25 cellular contexts compared by ENCODE assay signal in the genomic region with DNA sequence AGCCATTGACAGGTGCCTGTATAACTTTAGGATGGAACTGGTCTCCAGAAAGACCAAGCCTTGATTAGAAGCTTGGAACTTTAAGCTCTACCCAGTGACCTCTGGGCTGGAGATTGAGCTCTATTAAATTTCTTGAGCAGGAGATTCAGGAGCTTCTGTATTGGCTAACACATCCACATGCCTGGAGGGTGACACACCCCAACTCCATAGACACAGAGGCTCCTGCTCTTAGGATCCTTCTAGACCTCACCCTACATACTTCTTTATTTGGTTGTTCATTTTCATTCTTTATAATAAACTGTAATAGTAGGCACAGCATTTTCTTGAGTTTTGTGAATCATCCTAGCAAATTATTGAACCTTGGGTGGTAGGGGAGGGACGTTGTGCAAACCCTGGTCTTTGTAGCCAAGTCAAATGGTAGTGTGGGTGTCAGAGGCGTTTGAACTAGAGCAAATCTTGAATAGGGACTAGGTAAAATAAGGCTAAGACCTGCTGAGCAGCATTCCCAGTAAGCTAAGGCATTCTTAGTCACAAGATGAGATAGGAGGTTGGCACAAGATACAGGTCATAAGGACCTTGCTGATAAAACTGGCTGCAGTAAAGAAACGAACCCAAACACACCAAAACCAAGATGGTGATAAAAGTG.
DNase-seq lines count a peak whose midpoint lies in the region; ATAC-seq, FAIRE-seq and TF ChIP-seq lines count a peak whose summit lies in the region.
"Had no signal": no experiment of that assay in that cellular context is flagged by ENCODE, and none has a peak within 500 bp of the region (broad histone marks: within the 10 kb centered on the region; RNA-seq: fewer than 3 reads in every experiment).

No MANE protein-coding gene starts in this region.

- H3F3A ChIP-seq in GM23248 (ENCODE audit: insufficient read depth), result no peaks in the 10 kb centered on the region

- no peak overlapping the region for H3K18ac ChIP-seq in neuronal stem cell (ENCODE audit: low read length)

- no peaks in the 10 kb centered on the region for H3K36me3 ChIP-seq in GM23248 (ENCODE audit: low read depth)
- no peaks in the 10 kb centered on the region for H3K36me3 ChIP-seq in neuronal stem cell (replicated peaks in 1 of 2; ENCODE audit: control insufficient read depth in 2 of 2, insufficient read depth in 2 of 2, low read length in 2 of 2)
- H3K36me3 ChIP-seq in prostate gland, result no peaks in the 10 kb centered on the region
- H3K36me3 ChIP-seq: HAP-1 had no signal

- H3K14ac ChIP-seq in neuronal stem cell (ENCODE audit: low read length), result no peak overlapping the region

- H3K9ac ChIP-seq in GM23248, result no peak overlapping the region
- no peak overlapping the region for H3K9ac ChIP-seq in neuronal stem cell (ENCODE audit: low read depth, low read length, poor library complexity)

- intact Hi-C loops in prostate gland (cut with DNase I), result no loop called here

- no peak overlapping the region for H2BK120ac ChIP-seq in neuronal stem cell (ENCODE audit: low read depth, low read length)

- no peak overlapping the region for H3K27ac Mint-ChIP-seq in effector memory CD8-positive, alpha-beta T cell
- H3K27ac Mint-ChIP-seq: CD4-positive, alpha-beta T cell; GM23338 had no signal

- H3K9me3 Mint-ChIP-seq in effector memory CD8-positive, alpha-beta T cell, result no peaks in the 10 kb centered on the region
- H3K9me3 Mint-ChIP-seq: CD4-positive, alpha-beta T cell; GM23338 had no signal

- H3K27ac ChIP-seq in GM23248 (no peak overlapping the region), neuronal stem cell (replicated peaks; ENCODE audit: low read length) (no peak overlapping the region), prostate gland (no peak overlapping the region)
- H3K27ac ChIP-seq: SK-N-MC had no signal

- H3K4me3 ChIP-seq in GM23248 (no peak overlapping the region), neuronal stem cell (ENCODE audit: low read length in 2 of 2) (no peak overlapping the region), prostate gland (no peak overlapping the region)
- H3K4me3 ChIP-seq: GM23338, HAP-1, SK-N-MC had no signal

- no peak overlapping the region for H4K8ac ChIP-seq in neuronal stem cell (ENCODE audit: low read depth, low read length)

- 2 to 7% methylated on average over 3 of the region's 3 CpGs for WGBS in GM23248 (ENCODE audit: low coverage in 1 of 2, low lambda C conversion rate in 2 of 2, missing lambda C conversion rate in 2 of 2), 2 experiments
- no CpG with 5 or more reads among the region's 3 CpGs for WGBS in neuronal stem cell (ENCODE audit: extremely low coverage in 2 of 2, insufficient read length in 2 of 2, insufficient replicate concordance in 1 of 2), 2 donors
- 51% methylated on average over 3 of the region's 3 CpGs for WGBS in prostate gland

- TF ChIP-seq POLR2A in prostate gland (IDR thresholded peaks at IDR 0.05), result no peak

- H2BK5ac ChIP-seq in neuronal stem cell (ENCODE audit: low read length), result no peak overlapping the region

- H3K79me1 ChIP-seq in neuronal stem cell (ENCODE audit: low read depth, low read length), result no peaks in the 10 kb centered on the region

- H3K4me1 ChIP-seq in GM23248 (ENCODE audit: insufficient read depth) (peaks cover 6% of the 10 kb centered on the region; the same call in 1 of the 2 replicates), neuronal stem cell (ENCODE audit: control insufficient read depth in 2 of 2, insufficient read depth in 1 of 2, low read depth in 1 of 2, low read length in 2 of 2) (peaks cover 2 to 4% of the 10 kb centered on the region in 2 donors), prostate gland (replicated peaks) (no peaks in the 10 kb centered on the region)

- peaks cover 6% of the 10 kb centered on the region; the same call in 1 of the 2 replicates for H3K9me2 ChIP-seq in GM23248 (ENCODE audit: insufficient read depth)

- H2BK15ac ChIP-seq in neuronal stem cell (ENCODE audit: low read length), result no peak overlapping the region

- no peaks in the 10 kb centered on the region for H3K36me3 Mint-ChIP-seq in effector memory CD8-positive, alpha-beta T cell (ENCODE audit: insufficient read depth)

- H2BK12ac ChIP-seq in neuronal stem cell (ENCODE audit: low read length), result no peak overlapping the region

- H4K20me1 ChIP-seq in GM23248 (ENCODE audit: insufficient read depth), result no peaks in the 10 kb centered on the region

- peak; percentile 40 for DNase-seq in GM23248
- DNase-seq in RCC 7860 (ENCODE audit: low spot score), result peak; percentile 16
- no peak for DNase-seq in neuronal stem cell (ENCODE audit: low spot score)
- DNase-seq in prostate gland (ENCODE audit: low spot score), result no peak
- no peak for DNase-seq in CD1c-positive myeloid dendritic cell (ENCODE audit: extremely low spot score)
- DNase-seq in effector memory CD8-positive, alpha-beta T cell, result no peak
- DNase-seq: CD4-positive, alpha-beta T cell; COR-L47; DMS 273 treated with DMSO at 0.1 percent for 48 hours; DMS79 treated with DMSO at 0.1 percent for 48 hours; KBM-7; NCI-H1092; NCI-H146; NCI-H2029; NCI-H446; NCI-H526; OCI-M1; RPMI8226; SHP77 treated with DMSO at 0.1 percent for 48 hours; SW 1271 had no signal

- H2AK5ac ChIP-seq in neuronal stem cell (ENCODE audit: low read depth, low read length), result no peak overlapping the region

- H3K27me3 ChIP-seq in GM23248 (replicated peaks; ENCODE audit: insufficient read depth) (no peaks in the 10 kb centered on the region), neuronal stem cell (ENCODE audit: control insufficient read depth in 3 of 3, insufficient read depth in 3 of 3, low read depth in 1 of 3, low read length in 3 of 3) (no peaks in the 10 kb centered on the region), prostate gland (replicated peaks; ENCODE audit: insufficient read depth) (no peaks in the 10 kb centered on the region)

- in situ Hi-C loops in GM23248 (cut with MboI), result no loop called here

- H3K9me3 ChIP-seq in GM23248 (ENCODE audit: low read depth), result no peaks in the 10 kb centered on the region
- no peaks in the 10 kb centered on the region for H3K9me3 ChIP-seq in neuronal stem cell (replicated peaks in 1 of 2; ENCODE audit: control insufficient read depth in 2 of 2, insufficient read depth in 1 of 2, low read depth in 1 of 2, low read length in 2 of 2)
- H3K9me3 ChIP-seq in prostate gland, result no peaks in the 10 kb centered on the region
- H3K9me3 ChIP-seq: HAP-1 had no signal

- no peak overlapping the region; the same call in 1 of the 2 replicates for H2AFZ ChIP-seq in GM23248
- H2AFZ ChIP-seq in neuronal stem cell (ENCODE audit: low read length), result no peak overlapping the region
- H2AFZ ChIP-seq: GM23338 had no signal

- no peaks in the 10 kb centered on the region for H3K79me2 ChIP-seq in GM23248 (ENCODE audit: insufficient read depth)

- ATAC-seq in esophagus mucosa, result peak; percentile 61
- no peak for ATAC-seq in effector memory CD8-positive, alpha-beta T cell (replicated peaks)
- ATAC-seq: GM23338 had no signal

- no peak for FAIRE-seq in RCC 7860 (lab: Jason Lieb, UNC)
- FAIRE-seq: GM12891 had no signal

- no peak overlapping the region for H3K23ac ChIP-seq in neuronal stem cell (ENCODE audit: low read depth, low read length, poor library complexity)

- no peaks in the 10 kb centered on the region for H3K27me3 Mint-ChIP-seq in effector memory CD8-positive, alpha-beta T cell
- H3K27me3 Mint-ChIP-seq: CD4-positive, alpha-beta T cell had no signal

- TF ChIP-seq CTCF in prostate gland (IDR thresholded peaks at IDR 0.05), result no peak

- H3K4me3 Mint-ChIP-seq in effector memory CD8-positive, alpha-beta T cell, result no peak overlapping the region
- H3K4me3 Mint-ChIP-seq: CD4-positive, alpha-beta T cell; GM23338 had no signal

- no peak overlapping the region for H4K91ac ChIP-seq in neuronal stem cell (ENCODE audit: low read depth, low read length, poor library complexity)

- H3K4me1 Mint-ChIP-seq in effector memory CD8-positive, alpha-beta T cell (ENCODE audit: low read depth in 2 of 2), result no peaks in the 10 kb centered on the region

- H3K4me2 ChIP-seq in GM23248 (ENCODE audit: unreplicated experiment) (no peak overlapping the region), neuronal stem cell (ENCODE audit: insufficient read depth, low read length, poor library complexity, severe bottlenecking) (no peak overlapping the region)
- H3K4me2 ChIP-seq: GM23338 had no signal

- no peak overlapping the region for H3K4ac ChIP-seq in neuronal stem cell (ENCODE audit: low read length)

Comparison
In these comparisons a context has a peak if more than half of its experiments do, and no peak if none do; other contexts are left out.
1. DNase-seq: peak in GM23248 (single experiment) and RCC 7860 (single experiment); none in neuronal stem cell (single experiment), prostate gland (single experiment), CD1c-positive myeloid dendritic cell (single experiment) and effector memory CD8-positive, alpha-beta T cell (0 of 3).